In genomic region chr5:78483809-78484521, GRCh38 we compare ENCODE assay signal across 1 cellular context.
TF ChIP-seq lines count a peak whose summit lies in the region.

No MANE protein-coding gene starts in this region.

TF ChIP-seq in WTC11, 78 proteins besides CTCF, POLR2A, EP300 and RAD21 (continued from another document):
- TF ChIP-seq IRF1 (CRISPR knock-in tag; IDR thresholded peaks at IDR 0.05), result no peak
- no peak for TF ChIP-seq TP53 (CRISPR knock-in tag; IDR thresholded peaks at IDR 0.05)
- no peak for TF ChIP-seq AR (CRISPR knock-in tag; IDR thresholded peaks at IDR 0.05)
- TF ChIP-seq ZNF317 (CRISPR knock-in tag; IDR thresholded peaks at IDR 0.05; ENCODE audit: borderline replicate concordance, low read depth), result no peak
